Comparison of ENCODE assay signal across 28 cellular contexts in the genomic region with DNA sequence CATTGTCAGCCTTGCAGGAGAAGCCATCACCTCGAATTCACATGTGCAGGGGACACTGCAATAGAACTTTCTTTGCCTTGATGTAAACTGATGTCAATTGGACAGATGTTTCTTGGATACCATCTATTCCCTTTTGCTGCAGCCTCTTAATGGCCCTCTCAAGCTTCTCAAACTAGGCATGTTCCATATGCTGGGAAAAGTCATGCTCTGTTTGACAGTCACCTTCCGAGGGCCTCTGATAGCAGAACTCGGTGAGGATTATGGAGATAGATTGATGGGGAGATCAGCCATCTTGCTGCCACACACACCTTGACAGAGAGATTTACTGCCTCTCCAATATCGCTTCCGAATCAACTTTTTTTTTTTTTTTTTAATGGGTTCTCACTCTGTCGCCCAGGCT.
"Had no signal": no experiment of that assay in that cellular context is flagged by ENCODE, and none has a peak within 500 bp of the region (broad histone marks: within the 10 kb centered on the region; RNA-seq: fewer than 3 reads in every experiment).

No MANE protein-coding gene starts in this region.

- H3K9me3 Mint-ChIP-seq: natural killer cell had no signal

- H3K27ac Mint-ChIP-seq: natural killer cell; nephron; neural progenitor cell; progenitor cell of endocrine pancreas; stimulated activated memory B cell treated with anti-CD40 and anti-IgM and Interleukin-4, amounts not matched to agents 10 μg/mL and 1 μg/mL and 100 μg/mL, for 72 hours; stimulated activated naive CD8-positive, alpha-beta T cell treated with anti-CD3 and anti-CD28 coated beads, Interleukin-15, amount 100 ng/mL, for 72 hours had no signal

- H3K36me3 Mint-ChIP-seq: natural killer cell; neural progenitor cell; stimulated activated memory B cell treated with anti-CD40 and anti-IgM and Interleukin-4, amounts not matched to agents 10 μg/mL and 1 μg/mL and 100 μg/mL, for 72 hours had no signal

- H3K27ac ChIP-seq: neural progenitor cell, ovary, parathyroid adenoma, psoas muscle, right lobe of liver, sigmoid colon, suprapubic skin, testis, tibial artery, transverse colon, upper lobe of left lung, vagina had no signal

- H3K27me3 Mint-ChIP-seq: progenitor cell of endocrine pancreas; stimulated activated memory B cell treated with anti-CD40 and anti-IgM and Interleukin-4, amounts not matched to agents 10 μg/mL and 1 μg/mL and 100 μg/mL, for 72 hours; stimulated activated naive CD8-positive, alpha-beta T cell treated with anti-CD3 and anti-CD28 coated beads, Interleukin-15, amount 100 ng/mL, for 72 hours had no signal

- H3K4me1 ChIP-seq: neural progenitor cell, parathyroid adenoma, sigmoid colon, suprapubic skin, testis, transverse colon, vagina had no signal

- DNase-seq: natural killer cell; occipital lobe; ovary; psoas muscle; right cardiac atrium; right lobe of liver; sigmoid colon; small intestine; stimulated activated CD4-positive, alpha-beta T cell treated with anti-CD3 and anti-CD28 coated beads, Interleukin-15, amount 100 ng/mL, for 24 hours; stimulated activated CD4-positive, alpha-beta T cell treated with anti-CD3 and anti-CD28 coated beads, Interleukin-2, amount 100 ng/mL, for 24 hours; stimulated activated CD4-positive, alpha-beta T cell treated with anti-CD3 and anti-CD28 coated beads, Interleukin-2, amount 100 ng/mL, for 48 hours; stimulated activated CD4-positive, alpha-beta T cell treated with anti-CD3 and anti-CD28 coated beads, Interleukin-4, amount 100 ng/mL, for 4 hours; stimulated activated CD8-positive, alpha-beta memory T cell treated with anti-CD3 and anti-CD28 coated beads, Interleukin-4, amount 100 ng/mL, for 48 hours; stimulated activated naive CD4-positive, alpha-beta T cell; stimulated activated naive CD8-positive, alpha-beta T cell treated with anti-CD3 and anti-CD28 coated beads, Interleukin-15, amount 100 ng/mL, for 72 hours; stimulated activated naive CD8-positive, alpha-beta T cell treated with anti-CD3 and anti-CD28 coated beads, Interleukin-15, Interleukin-2, amounts not matched to agents 100 U/mL and 50 U/mL, for 24 hours; substantia nigra; testis; tibial artery; transverse colon; upper lobe of left lung had no signal

- H3K27me3 ChIP-seq: neural progenitor cell, ovary, right lobe of liver, sigmoid colon, suprapubic skin, testis, tibial artery, transverse colon, upper lobe of left lung, vagina had no signal

- H3K4me3 ChIP-seq: neural progenitor cell, ovary, psoas muscle, right lobe of liver, sigmoid colon, suprapubic skin, testis, tibial artery, transverse colon, upper lobe of left lung, vagina had no signal

- H3K9me3 ChIP-seq: ovary, psoas muscle, right lobe of liver, suprapubic skin, testis, tibial artery, transverse colon, upper lobe of left lung, vagina had no signal

- H3K36me3 ChIP-seq: neural progenitor cell, ovary, right lobe of liver, sigmoid colon, suprapubic skin, tibial artery, transverse colon, upper lobe of left lung, vagina had no signal

- H3K4me3 Mint-ChIP-seq: natural killer cell; nephron; neural progenitor cell; stimulated activated memory B cell treated with anti-CD40 and anti-IgM and Interleukin-4, amounts not matched to agents 10 μg/mL and 1 μg/mL and 100 μg/mL, for 72 hours; stimulated activated naive CD8-positive, alpha-beta T cell treated with anti-CD3 and anti-CD28 coated beads, Interleukin-15, amount 100 ng/mL, for 72 hours had no signal

- H3K4me1 Mint-ChIP-seq: natural killer cell; nephron; neural progenitor cell; stimulated activated memory B cell treated with anti-CD40 and anti-IgM and Interleukin-4, amounts not matched to agents 10 μg/mL and 1 μg/mL and 100 μg/mL, for 72 hours; stimulated activated naive CD8-positive, alpha-beta T cell treated with anti-CD3 and anti-CD28 coated beads, Interleukin-15, amount 100 ng/mL, for 72 hours had no signal
